ENCODE assay signal across 8 cellular contexts in the genomic region with DNA sequence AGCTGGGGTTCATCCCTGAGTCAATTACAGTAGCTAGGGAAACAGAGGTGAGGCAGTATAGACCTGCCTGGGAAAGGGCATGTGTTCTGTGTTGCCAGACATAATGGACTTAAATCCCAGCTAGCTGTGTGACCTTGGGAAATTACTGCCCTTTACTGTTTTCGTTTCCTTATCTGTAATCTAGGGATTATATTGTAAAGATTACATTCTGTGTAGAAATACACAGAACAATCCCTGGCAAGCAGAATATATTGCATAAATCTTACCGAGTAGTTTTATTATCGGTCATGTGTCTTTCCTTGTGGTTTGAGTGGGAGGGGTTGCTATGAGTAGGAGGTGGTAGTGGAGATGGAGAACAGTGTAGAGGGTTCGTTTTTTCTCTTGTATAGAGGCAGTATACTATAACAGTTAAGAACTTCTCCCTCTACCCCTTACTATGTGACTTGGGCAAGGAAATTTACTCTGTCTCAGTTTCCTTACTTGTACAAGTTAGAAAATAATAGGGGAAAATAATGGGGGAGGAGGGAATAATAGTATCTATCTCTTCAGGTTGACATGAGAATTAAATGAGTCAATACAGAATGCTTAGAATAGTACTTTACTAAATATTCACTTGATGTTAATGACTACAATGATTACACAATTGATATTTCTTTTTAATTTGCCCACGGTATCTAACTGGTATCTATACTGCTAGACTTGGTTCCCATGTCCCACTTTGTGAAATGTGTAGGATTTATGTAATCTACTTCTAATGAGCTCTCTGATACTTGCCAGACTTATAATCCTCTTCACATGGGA. TPM values are rescaled to one million over a fixed set of nuclear protein-coding genes. Genes with fewer than 3 reads are reported as not detected.
A peak's percentile ranks its signal among the peaks of the same experiment; 100 is the strongest.
DNase-seq lines count a peak whose midpoint lies in the region; ATAC-seq, FAIRE-seq and TF ChIP-seq lines count a peak whose summit lies in the region.

No MANE protein-coding gene starts in this region.

- CTCF ChIA-PET in activated CD8-positive, alpha-beta memory T cell treated with anti-CD3 and anti-CD28 coated beads, Interleukin-2, amount 10 ng/mL, durations not matched to agents 7 days and 5 days (lab: Charles Lee): interaction anchor here (0.7 to 1.8 kb wide), 2 partner anchors 9 to 21 kb away, joined by 3 to 4 read pairs; no protein-coding TSS in a partner anchor
- CTCF ChIA-PET in naive thymus-derived CD4-positive, alpha-beta T cell (lab: Charles Lee): interaction anchor here (1.2 kb wide), 1 partner anchor 20 kb away, joined by 3 read pairs; no protein-coding TSS in a partner anchor

- H3K27ac ChIP-seq in naive thymus-derived CD4-positive, alpha-beta T cell (ENCODE audit: low read depth, low read length): no peak overlapping the region
- no peak overlapping the region for H3K27ac ChIP-seq in right atrium auricular region

- no peaks in the 10 kb centered on the region for H3K9me3 Mint-ChIP-seq in activated CD8-positive, alpha-beta memory T cell treated with anti-CD3 and anti-CD28 coated beads, Interleukin-2, amount 10 ng/mL, durations not matched to agents 7 days and 5 days (ENCODE audit: low read depth)
- H3K9me3 Mint-ChIP-seq in naive thymus-derived CD4-positive, alpha-beta T cell: no peaks in the 10 kb centered on the region

- H3K4me3 Mint-ChIP-seq in activated CD8-positive, alpha-beta memory T cell treated with anti-CD3 and anti-CD28 coated beads, Interleukin-2, amount 10 ng/mL, durations not matched to agents 7 days and 5 days: no peak overlapping the region
- H3K4me3 Mint-ChIP-seq in T-helper 17 cell: no peak overlapping the region
- no peak overlapping the region for H3K4me3 Mint-ChIP-seq in naive thymus-derived CD4-positive, alpha-beta T cell

- no peak for TF ChIP-seq CTCF in right atrium auricular region (IDR thresholded peaks at IDR 0.05)

- ATAC-seq in activated CD8-positive, alpha-beta memory T cell treated with anti-CD3 and anti-CD28 coated beads, Interleukin-2, amount 10 ng/mL, durations not matched to agents 7 days and 5 days: peak; percentile 81
- ATAC-seq in HG03025 (IDR thresholded peaks at IDR 0.05; ENCODE audit: low FRiP score, unreplicated experiment) (peak; percentile 73), T-helper 17 cell (no peak)
- ATAC-seq in naive thymus-derived CD4-positive, alpha-beta T cell: peak; percentile 63

- no peaks in the 10 kb centered on the region for H3K36me3 Mint-ChIP-seq in activated CD8-positive, alpha-beta memory T cell treated with anti-CD3 and anti-CD28 coated beads, Interleukin-2, amount 10 ng/mL, durations not matched to agents 7 days and 5 days
- H3K36me3 Mint-ChIP-seq in T-helper 17 cell (ENCODE audit: low read depth): no peaks in the 10 kb centered on the region
- H3K36me3 Mint-ChIP-seq in naive thymus-derived CD4-positive, alpha-beta T cell: peaks cover 0 to 1% (median 0%) of the 10 kb centered on the region in 5 donors

- H3K4me1 ChIP-seq in naive thymus-derived CD4-positive, alpha-beta T cell (ENCODE audit: control insufficient read depth in 2 of 2, insufficient read depth in 2 of 2, low read length in 2 of 2): no peaks in the 10 kb centered on the region
- H3K4me1 ChIP-seq in right atrium auricular region: no peaks in the 10 kb centered on the region

- no peak overlapping the region for H3K4me3 ChIP-seq in naive thymus-derived CD4-positive, alpha-beta T cell (ENCODE audit: low read length)
- no peak overlapping the region for H3K4me3 ChIP-seq in right atrium auricular region

- H3K36me3 ChIP-seq in naive thymus-derived CD4-positive, alpha-beta T cell (ENCODE audit: control insufficient read depth in 2 of 3, insufficient read depth in 3 of 3, low read length in 3 of 3): no peaks in the 10 kb centered on the region
- no peaks in the 10 kb centered on the region for H3K36me3 ChIP-seq in right atrium auricular region

- peaks cover 13% of the 10 kb centered on the region for H3K4me1 Mint-ChIP-seq in activated CD8-positive, alpha-beta memory T cell treated with anti-CD3 and anti-CD28 coated beads, Interleukin-2, amount 10 ng/mL, durations not matched to agents 7 days and 5 days
- H3K4me1 Mint-ChIP-seq in T-helper 17 cell: peaks cover 7% of the 10 kb centered on the region
- H3K4me1 Mint-ChIP-seq in naive thymus-derived CD4-positive, alpha-beta T cell: peaks cover 0 to 13% (median 10%) of the 10 kb centered on the region in 7 donors

- H3K9me3 ChIP-seq in T-helper 17 cell (ENCODE audit: control insufficient read depth, low read length, poor library complexity, severe bottlenecking): no peaks in the 10 kb centered on the region
- H3K9me3 ChIP-seq in naive thymus-derived CD4-positive, alpha-beta T cell (ENCODE audit: control insufficient read depth in 2 of 3, low read length in 3 of 3): no peaks in the 10 kb centered on the region
- no peaks in the 10 kb centered on the region for H3K9me3 ChIP-seq in right atrium auricular region

- no peaks in the 10 kb centered on the region for H3K27me3 ChIP-seq in naive thymus-derived CD4-positive, alpha-beta T cell (ENCODE audit: control insufficient read depth in 2 of 2, insufficient read depth in 2 of 2, low read length in 2 of 2)
- H3K27me3 ChIP-seq in right atrium auricular region: no peaks in the 10 kb centered on the region

- FAIRE-seq in HTR-8/SVneo (lab: Jason Lieb, UNC): no peak

- H3K27ac Mint-ChIP-seq in activated CD8-positive, alpha-beta memory T cell treated with anti-CD3 and anti-CD28 coated beads, Interleukin-2, amount 10 ng/mL, durations not matched to agents 7 days and 5 days: no peak overlapping the region
- peak overlapping the region; percentile 19 for H3K27ac Mint-ChIP-seq in T-helper 17 cell
- H3K27ac Mint-ChIP-seq in naive thymus-derived CD4-positive, alpha-beta T cell: peak overlapping the region in 3 of 9 donors; percentile 2 to 48 (median 25)

- POLR2A ChIA-PET in naive thymus-derived CD4-positive, alpha-beta T cell (lab: Charles Lee): no interaction called here

- no peaks in the 10 kb centered on the region for H3K27me3 Mint-ChIP-seq in activated CD8-positive, alpha-beta memory T cell treated with anti-CD3 and anti-CD28 coated beads, Interleukin-2, amount 10 ng/mL, durations not matched to agents 7 days and 5 days
- no peaks in the 10 kb centered on the region for H3K27me3 Mint-ChIP-seq in T-helper 17 cell
- H3K27me3 Mint-ChIP-seq in naive thymus-derived CD4-positive, alpha-beta T cell: peaks cover 0 to 1% (median 0%) of the 10 kb centered on the region in 5 donors

- intact Hi-C loops in naive thymus-derived CD4-positive, alpha-beta T cell (cut with micrococcal nuclease): no loop called here

- no peak for DNase-seq in activated CD8-positive, alpha-beta memory T cell treated with anti-CD3 and anti-CD28 coated beads, Interleukin-2, amount 10 ng/mL, durations not matched to agents 7 days and 5 days
- DNase-seq in activated CD8-positive, alpha-beta memory T cell treated with anti-CD3 and anti-CD28 coated beads, Interleukin-2, amount 50 U/mL, for 48 hours: no peak
- DNase-seq in T-helper 17 cell (no peak), HTR-8/SVneo (ENCODE audit: insufficient read length, low spot score) (no peak), NCI-H146 (lab: John Stamatoyannopoulos, UW) (no peak), right atrium auricular region (ENCODE audit: low spot score) (no peak)
- DNase-seq in naive thymus-derived CD4-positive, alpha-beta T cell: peak in 1 of 9 donors; percentile 29

RNA-seq across cellular contexts. Expression of gene DMXL1, which starts 7.1 kb away (rescaled TPM):
- total RNA-seq in activated CD8-positive, alpha-beta memory T cell treated with anti-CD3 and anti-CD28 coated beads, Interleukin-2, amount 10 ng/mL, durations not matched to agents 7 days and 5 days: 10 to 100 TPM; 30.4 to 35.5 TPM
- 10 to 100 TPM; 28.9 to 38.3 TPM for total RNA-seq in T-helper 17 cell
- total RNA-seq in naive thymus-derived CD4-positive, alpha-beta T cell: 10 to 100 TPM; 30.5 to 40.8 (median 32.4) TPM
- polyA plus RNA-seq in naive thymus-derived CD4-positive, alpha-beta T cell: 10 to 100 TPM; 16.5 to 17.0 TPM
- total RNA-seq in right atrium auricular region: 10 to 100 TPM; 29.4 to 40.5 TPM
